16 cellular contexts compared by ENCODE assay signal in genomic region chr2:144479659-144480058, GRCh38. TPM values are rescaled to one million over a fixed set of nuclear protein-coding genes. Genes with fewer than 3 reads are reported as not detected.
A peak's percentile ranks its signal among the peaks of the same experiment; 100 is the strongest.
DNase-seq lines count a peak whose midpoint lies in the region; ATAC-seq and TF ChIP-seq lines count a peak whose summit lies in the region.
"Had no signal": no experiment of that assay in that cellular context is flagged by ENCODE, and none has a peak within 500 bp of the region (broad histone marks: within the 10 kb centered on the region; RNA-seq: fewer than 3 reads in every experiment).

No MANE protein-coding gene starts in this region.

- DNase-seq in left ventricle myocardium inferior (no peak), Right ventricle myocardium inferior (ENCODE audit: missing footprints) (no peak), brain microvascular endothelial cell (no peak), mesendoderm (peak; percentile 78)
- DNase-seq in activated CD4-positive, alpha-beta T cell treated with anti-CD3 and anti-CD28 coated beads, Interleukin-2, amount 10 ng/mL, durations not matched to agents 24 days and 14 days = no peak
- DNase-seq in activated naive CD8-positive, alpha-beta T cell treated with anti-CD3 and anti-CD28 coated beads for 36 hours = no peak
- DNase-seq: activated naive CD4-positive, alpha-beta T cell treated with anti-CD3 and anti-CD28 coated beads, Interleukin-2, amount 50 U/mL, for 16 hours; Calu3; KBM-7; NCI-H1417; NCI-H510A treated with DMSO at 0.1 percent for 48 hours had no signal

- intact Hi-C loops in left ventricle myocardium inferior (cut with micrococcal nuclease) = no loop called here
- intact Hi-C loops in Right ventricle myocardium inferior (cut with DNase I) = no loop called here
- intact Hi-C loops in activated CD4-positive, alpha-beta T cell treated with anti-CD3 and anti-CD28 coated beads, Interleukin-2, amount 10 ng/mL, durations not matched to agents 24 days and 14 days (cut with micrococcal nuclease) = no loop called here

- H3K27ac ChIP-seq in left ventricle myocardium inferior (replicated peaks) (peak overlapping the region; percentile 74), brain microvascular endothelial cell (peak overlapping the region; percentile 23), mesendoderm (ENCODE audit: low read depth, low read length) (peak overlapping the region; percentile 40)
- H3K27ac ChIP-seq: A549, neutrophil, RWPE1 had no signal

- TF ChIP-seq CTCF in left ventricle myocardium inferior (IDR thresholded peaks at IDR 0.05; ENCODE audit: borderline replicate concordance) (no peak), brain microvascular endothelial cell (IDR thresholded peaks at IDR 0.05; ENCODE audit: low read depth, low read length, missing control alignments) (no peak)

- no peaks in the 10 kb centered on the region for H3K36me3 ChIP-seq in left ventricle myocardium inferior
- H3K36me3 ChIP-seq in brain microvascular endothelial cell (replicated peaks) = no peaks in the 10 kb centered on the region
- no peaks in the 10 kb centered on the region for H3K36me3 ChIP-seq in mesendoderm (ENCODE audit: control insufficient read depth, insufficient read depth, low read length)
- H3K36me3 ChIP-seq: neutrophil had no signal

- no peaks in the 10 kb centered on the region for H3K9me3 Mint-ChIP-seq in activated CD4-positive, alpha-beta T cell treated with anti-CD3 and anti-CD28 coated beads, Interleukin-2, amount 10 ng/mL, durations not matched to agents 24 days and 14 days
- no peaks in the 10 kb centered on the region for H3K9me3 Mint-ChIP-seq in activated naive CD8-positive, alpha-beta T cell treated with anti-CD3 and anti-CD28 coated beads for 36 hours

- H3K23ac ChIP-seq in mesendoderm (ENCODE audit: low read length) = no peak overlapping the region

- no peak for ATAC-seq in Right ventricle myocardium inferior
- ATAC-seq in HG03342 (IDR thresholded peaks at IDR 0.05; ENCODE audit: unreplicated experiment) = no peak
- ATAC-seq in HG03196 (IDR thresholded peaks at IDR 0.05; ENCODE audit: unreplicated experiment) = no peak
- ATAC-seq: A549 had no signal

- H3K9me3 ChIP-seq in left ventricle myocardium inferior (replicated peaks) = no peaks in the 10 kb centered on the region
- H3K9me3 ChIP-seq: A549, neutrophil had no signal

- peaks cover 4% of the 10 kb centered on the region for H3K27me3 Mint-ChIP-seq in activated CD4-positive, alpha-beta T cell treated with anti-CD3 and anti-CD28 coated beads, Interleukin-2, amount 10 ng/mL, durations not matched to agents 24 days and 14 days
- H3K27me3 Mint-ChIP-seq in activated naive CD8-positive, alpha-beta T cell treated with anti-CD3 and anti-CD28 coated beads for 36 hours = no peaks in the 10 kb centered on the region

- H2BK15ac ChIP-seq in mesendoderm (replicated peaks; ENCODE audit: low read depth) = no peak overlapping the region

- H4K5ac ChIP-seq in mesendoderm (ENCODE audit: low read length) = no peak overlapping the region

- peaks cover 3% of the 10 kb centered on the region for H3K4me1 Mint-ChIP-seq in activated CD4-positive, alpha-beta T cell treated with anti-CD3 and anti-CD28 coated beads, Interleukin-2, amount 10 ng/mL, durations not matched to agents 24 days and 14 days
- peaks cover 6% of the 10 kb centered on the region for H3K4me1 Mint-ChIP-seq in activated naive CD8-positive, alpha-beta T cell treated with anti-CD3 and anti-CD28 coated beads for 36 hours

- H3K9ac ChIP-seq in mesendoderm (ENCODE audit: low read length) = no peak overlapping the region

- peak overlapping the region; percentile 93 for H3K18ac ChIP-seq in mesendoderm (ENCODE audit: low read length)

- H3K27ac Mint-ChIP-seq in activated CD4-positive, alpha-beta T cell treated with anti-CD3 and anti-CD28 coated beads, Interleukin-2, amount 10 ng/mL, durations not matched to agents 24 days and 14 days = no peak overlapping the region
- no peak overlapping the region for H3K27ac Mint-ChIP-seq in activated naive CD8-positive, alpha-beta T cell treated with anti-CD3 and anti-CD28 coated beads for 36 hours

- no peak overlapping the region for H3K4me3 Mint-ChIP-seq in activated CD4-positive, alpha-beta T cell treated with anti-CD3 and anti-CD28 coated beads, Interleukin-2, amount 10 ng/mL, durations not matched to agents 24 days and 14 days
- H3K4me3 Mint-ChIP-seq in activated naive CD8-positive, alpha-beta T cell treated with anti-CD3 and anti-CD28 coated beads for 36 hours = no peak overlapping the region

- no peak overlapping the region for H2BK5ac ChIP-seq in mesendoderm (ENCODE audit: low read length)

- in situ Hi-C loops in brain microvascular endothelial cell (cut with HindIII; ENCODE audit: low pct_ligation_motif_present, low sequenced_read_pairs) = no loop called here

- no peaks in the 10 kb centered on the region for H3K36me3 Mint-ChIP-seq in activated CD4-positive, alpha-beta T cell treated with anti-CD3 and anti-CD28 coated beads, Interleukin-2, amount 10 ng/mL, durations not matched to agents 24 days and 14 days (ENCODE audit: low read depth)
- no peaks in the 10 kb centered on the region for H3K36me3 Mint-ChIP-seq in activated naive CD8-positive, alpha-beta T cell treated with anti-CD3 and anti-CD28 coated beads for 36 hours

- H3K27me3 ChIP-seq in left ventricle myocardium inferior (ENCODE audit: low read depth) (no peaks in the 10 kb centered on the region), brain microvascular endothelial cell (replicated peaks) (no peaks in the 10 kb centered on the region), mesendoderm (ENCODE audit: insufficient read depth, low read length, poor library complexity) (no peaks in the 10 kb centered on the region)
- H3K27me3 ChIP-seq: neutrophil had no signal

- H3K4me1 ChIP-seq in left ventricle myocardium inferior (peaks cover 97% of the 10 kb centered on the region), mesendoderm (ENCODE audit: control insufficient read depth, low read depth, low read length) (peaks cover 6% of the 10 kb centered on the region)

- H3K4me3 ChIP-seq in left ventricle myocardium inferior (no peak overlapping the region), brain microvascular endothelial cell (ENCODE audit: low read depth, low read length) (no peak overlapping the region), mesendoderm (ENCODE audit: low read length) (no peak overlapping the region)
- H3K4me3 ChIP-seq: A549 had no signal

- H3K79me1 ChIP-seq in mesendoderm (ENCODE audit: low read length) = no peaks in the 10 kb centered on the region

- H3K4ac ChIP-seq in mesendoderm (ENCODE audit: low read depth, low read length) = peak overlapping the region; percentile 7

- H2AK5ac ChIP-seq in mesendoderm (ENCODE audit: low read length) = no peak overlapping the region

- peak overlapping the region; percentile 8 for H2BK120ac ChIP-seq in mesendoderm (ENCODE audit: low read depth, low read length)

- no peak overlapping the region for H3K4me2 ChIP-seq in mesendoderm (ENCODE audit: low read length)
- H3K4me2 ChIP-seq: A549 had no signal

- no CpG with 5 or more reads among the region's 8 CpGs for WGBS in mesendoderm (ENCODE audit: extremely low coverage, insufficient coverage, low lambda C conversion rate)

- H3K56ac ChIP-seq in mesendoderm (ENCODE audit: low read length) = peak overlapping the region; percentile 53

- no peaks in the 10 kb centered on the region for H3K79me2 ChIP-seq in mesendoderm (ENCODE audit: control insufficient read depth, insufficient read depth, low read length)

- H4K8ac ChIP-seq in mesendoderm (ENCODE audit: low read depth, low read length) = no peak overlapping the region

RNA-seq across cellular contexts. Expression of gene ZEB2, which starts 40.3 kb away (rescaled TPM):
- total RNA-seq in left ventricle myocardium inferior = 89.1 TPM
- total RNA-seq in Right ventricle myocardium inferior = 89.0 TPM
- 0.74 TPM for polyA plus RNA-seq in mesendoderm (2013, experiment 1 of 2)
- polyA plus RNA-seq in mesendoderm (2013, experiment 2 of 2) = 0.83 TPM
- 15.2 and 15.8 TPM in 2 replicates for total RNA-seq in activated CD4-positive, alpha-beta T cell treated with anti-CD3 and anti-CD28 coated beads, Interleukin-2, amount 10 ng/mL, durations not matched to agents 24 days and 14 days
- total RNA-seq in activated naive CD8-positive, alpha-beta T cell treated with anti-CD3 and anti-CD28 coated beads for 36 hours = 10 to 100 TPM in 1 of 2 experiments, 1 to 10 TPM in 1; 9.0 to 10.5 TPM

Comparison
In these comparisons a context has a peak if more than half of its experiments do, and no peak if none do; other contexts are left out.
1. H3K27ac ChIP-seq: peak in every context shown above with its lines; median percentile 74 in left ventricle myocardium inferior; 40 in mesendoderm; 23 in brain microvascular endothelial cell.